Comparison of ENCODE assay signal across 20 cellular contexts in genomic region chrX:97309717-97310116, GRCh38.
"Had no signal": no experiment of that assay in that cellular context is flagged by ENCODE, and none has a peak within 500 bp of the region (broad histone marks: within the 10 kb centered on the region; RNA-seq: fewer than 3 reads in every experiment).

No MANE protein-coding gene starts in this region.

- H3K27ac Mint-ChIP-seq: activated naive CD8-positive, alpha-beta T cell treated with anti-CD3 and anti-CD28 coated beads, Interleukin-2, amount 10 ng/mL, durations not matched to agents 7 days and 5 days; stimulated activated naive CD8-positive, alpha-beta T cell treated with anti-CD3 and anti-CD28 coated beads, Interleukin-15, Interleukin-2, amounts not matched to agents 100 ng/mL and 50 ng/mL, for 24 hours had no signal

- H3K4me3 Mint-ChIP-seq: activated naive CD8-positive, alpha-beta T cell treated with anti-CD3 and anti-CD28 coated beads, Interleukin-2, amount 10 ng/mL, durations not matched to agents 7 days and 5 days; central memory CD8-positive, alpha-beta T cell; neural crest cell; stimulated activated naive CD8-positive, alpha-beta T cell treated with anti-CD3 and anti-CD28 coated beads, Interleukin-15, Interleukin-2, amounts not matched to agents 100 ng/mL and 50 ng/mL, for 24 hours had no signal

- H3K36me3 ChIP-seq: gastroesophageal sphincter, heart right ventricle, lower lobe of right lung, upper lobe of left lung, WERI-Rb-1 had no signal

- H3K4me1 Mint-ChIP-seq: activated naive CD8-positive, alpha-beta T cell treated with anti-CD3 and anti-CD28 coated beads, Interleukin-2, amount 10 ng/mL, durations not matched to agents 7 days and 5 days; central memory CD8-positive, alpha-beta T cell had no signal

- H3K4me1 ChIP-seq: body of pancreas, gastroesophageal sphincter, heart right ventricle, lower lobe of right lung, psoas muscle, testis, upper lobe of left lung had no signal

- H3K27ac ChIP-seq: body of pancreas, coronary artery, gastroesophageal sphincter, heart right ventricle, lower lobe of right lung, psoas muscle, testis, upper lobe of left lung, WERI-Rb-1 had no signal

- H3K9me3 ChIP-seq: body of pancreas, gastroesophageal sphincter, heart right ventricle, lower lobe of right lung, psoas muscle, testis, upper lobe of left lung had no signal

- ATAC-seq: body of pancreas, esophagus mucosa, gastroesophageal sphincter, heart right ventricle, lower lobe of right lung, psoas muscle, right cardiac atrium had no signal

- H3K27me3 ChIP-seq: body of pancreas, gastroesophageal sphincter, testis, upper lobe of left lung had no signal

- H3K36me3 Mint-ChIP-seq: activated naive CD8-positive, alpha-beta T cell treated with anti-CD3 and anti-CD28 coated beads, Interleukin-2, amount 10 ng/mL, durations not matched to agents 7 days and 5 days had no signal

- H3K27me3 Mint-ChIP-seq: activated naive CD8-positive, alpha-beta T cell treated with anti-CD3 and anti-CD28 coated beads, Interleukin-2, amount 10 ng/mL, durations not matched to agents 7 days and 5 days; central memory CD8-positive, alpha-beta T cell; stimulated activated naive CD8-positive, alpha-beta T cell treated with anti-CD3 and anti-CD28 coated beads, Interleukin-15, Interleukin-2, amounts not matched to agents 100 ng/mL and 50 ng/mL, for 24 hours had no signal

- H3K4me3 ChIP-seq: body of pancreas, coronary artery, gastroesophageal sphincter, heart right ventricle, lower lobe of right lung, psoas muscle, testis, upper lobe of left lung had no signal

- H3K9me3 Mint-ChIP-seq: central memory CD8-positive, alpha-beta T cell; neural crest cell; stimulated activated naive CD8-positive, alpha-beta T cell treated with anti-CD3 and anti-CD28 coated beads, Interleukin-15, Interleukin-2, amounts not matched to agents 100 ng/mL and 50 ng/mL, for 24 hours had no signal

- DNase-seq: activated CD4-positive, alpha-beta T cell treated with anti-CD3 and anti-CD28 coated beads, Interleukin-2, amount 50 U/mL, for 48 hours; activated gamma-delta T cell treated with Interleukin-2 at 50 U/mL for 16 hours; activated naive CD8-positive, alpha-beta T cell treated with anti-CD3 and anti-CD28 coated beads, Interleukin-2, amount 10 ng/mL, durations not matched to agents 7 days and 5 days; body of pancreas; heart right ventricle; lower lobe of right lung; midbrain; psoas muscle; right cardiac atrium; stimulated activated CD4-positive, alpha-beta T cell treated with anti-CD3 and anti-CD28 coated beads, Interleukin-15, amount 100 ng/mL, for 24 hours; stimulated activated CD4-positive, alpha-beta T cell treated with anti-CD3 and anti-CD28 coated beads, Interleukin-2, amount 100 ng/mL, for 48 hours; testis; upper lobe of left lung; WERI-Rb-1 had no signal
